Comparison of ENCODE assay signal across 31 cellular contexts in genomic region chr4:159983080-159983479, GRCh38.
"Had no signal": no experiment of that assay in that cellular context is flagged by ENCODE, and none has a peak within 500 bp of the region (broad histone marks: within the 10 kb centered on the region; RNA-seq: fewer than 3 reads in every experiment).

No MANE protein-coding gene starts in this region.

- H2AFZ ChIP-seq: hepatocyte, neural progenitor cell, parathyroid adenoma had no signal

- H3K4me2 ChIP-seq: hepatocyte, neural progenitor cell had no signal

- H3K27me3 ChIP-seq: brain microvascular endothelial cell, gastroesophageal sphincter, hepatocyte, neural progenitor cell, right atrium auricular region, tibial nerve had no signal

- ATAC-seq: activated CD4-positive, alpha-beta T cell treated with anti-CD3 and anti-CD28 coated beads for 36 hours; activated CD8-positive, alpha-beta memory T cell treated with anti-CD3 and anti-CD28 coated beads, Interleukin-2, amount 10 ng/mL, durations not matched to agents 7 days and 5 days; activated CD8-positive, alpha-beta T cell treated with anti-CD3 and anti-CD28 coated beads, Interleukin-2, amount 10 ng/mL, durations not matched to agents 7 days and 5 days; activated naive CD4-positive, alpha-beta T cell treated with anti-CD3 and anti-CD28 coated beads, Interleukin-2, amount 50 U/mL, for 72 hours; activated T-cell treated with anti-CD3 and anti-CD28 coated beads, Interleukin-2, amount 50 U/mL, for 72 hours; effector memory CD8-positive, alpha-beta T cell; gastroesophageal sphincter; left cardiac atrium; left ventricle myocardium superior; natural killer cell; psoas muscle had no signal

- H3K4me1 ChIP-seq: gastroesophageal sphincter, neural progenitor cell, parathyroid adenoma, psoas muscle, right atrium auricular region, tibial nerve had no signal

- H3K79me2 ChIP-seq: hepatocyte, parathyroid adenoma had no signal

- H3K4me3 ChIP-seq: gastroesophageal sphincter, hepatocyte, neural progenitor cell, psoas muscle, right atrium auricular region, tibial nerve had no signal

- H3K4me3 Mint-ChIP-seq: activated B cell treated with CpG ODN at 0.5 μM for 24 hours; activated CD4-positive, alpha-beta T cell treated with anti-CD3 and anti-CD28 coated beads for 36 hours; activated CD8-positive, alpha-beta memory T cell treated with anti-CD3 and anti-CD28 coated beads, Interleukin-2, amount 10 ng/mL, durations not matched to agents 7 days and 5 days; activated CD8-positive, alpha-beta T cell treated with anti-CD3 and anti-CD28 coated beads, Interleukin-2, amount 10 ng/mL, durations not matched to agents 7 days and 5 days; activated T-cell treated with anti-CD3 and anti-CD28 coated beads, Interleukin-2, amount 50 U/mL, for 72 hours; effector memory CD8-positive, alpha-beta T cell; memory B cell; natural killer cell; neural progenitor cell; T-helper 2 cell treated with Interferon-gamma antibody and Interleukin-4, amounts not matched to agents 5 μg/mL and 100 μg/mL, for 36 hours had no signal

- H3K27ac ChIP-seq: brain microvascular endothelial cell, gastroesophageal sphincter, hepatocyte, neural progenitor cell, parathyroid adenoma, psoas muscle, right atrium auricular region, tibial nerve had no signal

- H3K36me3 ChIP-seq: brain microvascular endothelial cell, gastroesophageal sphincter, neural progenitor cell, right atrium auricular region, tibial nerve had no signal

- H3K27ac Mint-ChIP-seq: activated B cell treated with CpG ODN at 0.5 μM for 24 hours; activated CD4-positive, alpha-beta T cell treated with anti-CD3 and anti-CD28 coated beads for 36 hours; activated CD8-positive, alpha-beta memory T cell treated with anti-CD3 and anti-CD28 coated beads, Interleukin-2, amount 10 ng/mL, durations not matched to agents 7 days and 5 days; activated CD8-positive, alpha-beta T cell treated with anti-CD3 and anti-CD28 coated beads, Interleukin-2, amount 10 ng/mL, durations not matched to agents 7 days and 5 days; activated naive CD4-positive, alpha-beta T cell treated with anti-CD3 and anti-CD28 coated beads, Interleukin-2, amount 50 U/mL, for 72 hours; activated T-cell treated with anti-CD3 and anti-CD28 coated beads, Interleukin-2, amount 50 U/mL, for 72 hours; effector memory CD8-positive, alpha-beta T cell; memory B cell; natural killer cell; neural progenitor cell; T-helper 2 cell treated with Interferon-gamma antibody and Interleukin-4, amounts not matched to agents 5 μg/mL and 100 μg/mL, for 36 hours had no signal

- H3K27me3 Mint-ChIP-seq: activated B cell treated with CpG ODN at 0.5 μM for 24 hours; activated CD4-positive, alpha-beta T cell treated with anti-CD3 and anti-CD28 coated beads for 36 hours; activated CD8-positive, alpha-beta memory T cell treated with anti-CD3 and anti-CD28 coated beads, Interleukin-2, amount 10 ng/mL, durations not matched to agents 7 days and 5 days; effector memory CD8-positive, alpha-beta T cell; memory B cell had no signal

- H3K9me3 ChIP-seq: gastroesophageal sphincter, psoas muscle, right atrium auricular region, tibial nerve had no signal

- H3K36me3 Mint-ChIP-seq: activated CD8-positive, alpha-beta memory T cell treated with anti-CD3 and anti-CD28 coated beads, Interleukin-2, amount 10 ng/mL, durations not matched to agents 7 days and 5 days; activated naive CD4-positive, alpha-beta T cell treated with anti-CD3 and anti-CD28 coated beads, Interleukin-2, amount 50 U/mL, for 72 hours; memory B cell; natural killer cell; neural progenitor cell had no signal

- DNase-seq: activated B cell treated with CpG ODN at 0.5 μM for 24 hours; activated CD4-positive, alpha-beta T cell treated with anti-CD3 and anti-CD28 coated beads for 36 hours; activated CD8-positive, alpha-beta memory T cell treated with anti-CD3 and anti-CD28 coated beads, Interleukin-2, amount 10 ng/mL, durations not matched to agents 7 days and 5 days; activated CD8-positive, alpha-beta T cell treated with anti-CD3 and anti-CD28 coated beads, Interleukin-2, amount 10 ng/mL, durations not matched to agents 7 days and 5 days; activated naive CD4-positive, alpha-beta T cell; activated T-cell treated with anti-CD3 and anti-CD28 coated beads, Interleukin-2, amount 50 U/mL, for 72 hours; brain microvascular endothelial cell; caudate nucleus; cortex of kidney; effector memory CD8-positive, alpha-beta T cell; erythroblast; islet precursor cell; left cardiac atrium; left ventricle myocardium superior; midbrain; natural killer cell; occipital lobe; psoas muscle; stimulated activated CD4-positive, alpha-beta T cell treated with anti-CD3 and anti-CD28 coated beads, Interleukin-15, amount 100 ng/mL, for 24 hours; stimulated activated CD4-positive, alpha-beta T cell treated with anti-CD3 and anti-CD28 coated beads, Interleukin-2, amount 100 ng/mL, for 24 hours; stimulated activated naive CD4-positive, alpha-beta T cell treated with Interleukin-2 at 50 U/mL for 16 hours; T-helper 1 cell had no signal

- H3K9ac ChIP-seq: neural progenitor cell, parathyroid adenoma had no signal

- H3K9me3 Mint-ChIP-seq: activated B cell treated with CpG ODN at 0.5 μM for 24 hours had no signal

- H3K4me1 Mint-ChIP-seq: activated B cell treated with CpG ODN at 0.5 μM for 24 hours; activated CD4-positive, alpha-beta T cell treated with anti-CD3 and anti-CD28 coated beads for 36 hours; activated CD8-positive, alpha-beta memory T cell treated with anti-CD3 and anti-CD28 coated beads, Interleukin-2, amount 10 ng/mL, durations not matched to agents 7 days and 5 days; memory B cell; natural killer cell had no signal
